8 cellular contexts compared by ENCODE assay signal in the genomic region with DNA sequence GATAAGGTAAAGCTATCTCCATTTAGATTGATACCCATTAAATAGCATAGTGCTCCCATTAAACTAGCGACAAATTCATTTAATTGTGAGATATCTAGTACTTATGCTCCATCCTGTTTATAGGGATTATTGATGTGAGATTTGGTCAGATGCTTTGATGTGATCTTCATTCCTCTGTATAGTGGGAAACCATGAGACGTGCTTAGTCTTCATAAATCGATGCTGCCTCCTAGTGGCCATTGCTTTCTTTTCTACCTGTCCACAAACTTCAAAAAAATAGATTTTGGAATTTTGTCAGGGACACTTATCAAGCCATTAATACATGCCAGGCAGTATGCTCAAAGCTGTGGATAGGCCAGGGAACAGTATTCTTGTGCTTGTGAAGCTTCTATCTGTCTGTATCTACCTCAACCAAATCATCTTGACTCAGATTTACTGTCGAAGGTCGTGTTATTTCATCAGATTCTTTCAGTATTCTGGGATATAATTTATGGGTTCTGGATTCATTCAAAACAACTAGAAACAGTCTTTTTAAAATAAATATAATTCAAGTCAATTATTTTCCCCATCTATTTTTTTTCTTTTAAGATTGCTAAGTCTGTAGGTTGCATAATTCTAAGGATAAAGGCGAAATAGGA. TPM values are rescaled to one million over a fixed set of nuclear protein-coding genes. Genes with fewer than 3 reads are reported as not detected.
DNase-seq lines count a peak whose midpoint lies in the region; ATAC-seq and TF ChIP-seq lines count a peak whose summit lies in the region.

No MANE protein-coding gene starts in this region.

- WGBS in body of pancreas, 2 donors = 46 to 48% methylated on average over 6 of the region's 6 CpGs

- no peaks in the 10 kb centered on the region for H3K9me3 ChIP-seq in HAP-1
- H3K9me3 ChIP-seq in MG63 = no peaks in the 10 kb centered on the region
- H3K9me3 ChIP-seq in body of pancreas = no peaks in the 10 kb centered on the region

- no peak overlapping the region for H3K4me3 ChIP-seq in HAP-1
- no peak overlapping the region for H3K4me3 ChIP-seq in MG63
- no peak overlapping the region for H3K4me3 ChIP-seq in body of pancreas

- H3K36me3 ChIP-seq in HAP-1 (replicated peaks) (peaks cover 14% of the 10 kb centered on the region; the same call in 1 of the 2 replicates), MG63 (peaks cover 6% of the 10 kb centered on the region; the same call in 1 of the 2 replicates), body of pancreas (replicated peaks in 1 of 2; ENCODE audit: insufficient read depth in 1 of 2, low read depth in 2 of 2) (no peaks in the 10 kb centered on the region)

- no peak overlapping the region for H3K27ac ChIP-seq in body of pancreas

- peak; percentile 35 for DNase-seq in activated CD8-positive, alpha-beta memory T cell treated with anti-CD3 and anti-CD28 coated beads, Interleukin-2, amount 50 U/mL, for 1 hour (ENCODE audit: extremely low read depth)
- no peak for DNase-seq in activated CD8-positive, alpha-beta memory T cell treated with anti-CD3 and anti-CD28 coated beads for 24 hours
- DNase-seq in HAP-1 (ENCODE audit: low spot score in 2 of 2) = peak; percentile 61 to 82
- DNase-seq in MG63 = peak; percentile 14
- peak; percentile 30 for DNase-seq in SHP77 treated with DMSO at 0.1 percent for 48 hours (lab: John Stamatoyannopoulos, UW)
- peak; percentile 72 to 84 (median 80) for DNase-seq in body of pancreas
- DNase-seq in iris pigment epithelial cell (ENCODE audit: low read depth) = peak; percentile 67
- peak; percentile 3 to 52 for DNase-seq in stimulated activated CD4-positive, alpha-beta T cell treated with anti-CD3 and anti-CD28 coated beads, Interleukin-1b, Interleukin-23, amount 100 ng/mL, for 4 hours (ENCODE audit: low read depth in 2 of 2)

- peak; percentile 29 to 74 (median 71) for TF ChIP-seq CTCF in body of pancreas (IDR thresholded peaks at IDR 0.05)

- H3K4me1 ChIP-seq in HAP-1 (no peaks in the 10 kb centered on the region), body of pancreas (peaks cover 5% of the 10 kb centered on the region)

- H3K27me3 ChIP-seq in HAP-1 (ENCODE audit: low read depth) (no peaks in the 10 kb centered on the region), MG63 (no peaks in the 10 kb centered on the region), body of pancreas (no peaks in the 10 kb centered on the region)

- TF ChIP-seq POLR2A in body of pancreas (IDR thresholded peaks at IDR 0.05) = no peak

- peak; percentile 94 for ATAC-seq in body of pancreas

- in situ Hi-C loops in HAP-1 (cut with MboI; ENCODE audit: low sequenced_read_pairs) = no loop called here

- intact Hi-C loops in body of pancreas (cut with DNase I) = no loop called here

RNA-seq across cellular contexts. Expression of a gene that starts 12.0 kb away (rescaled TPM):
- total RNA-seq in MG63 (2014; rRNA removed; shearing (Covaris generic); ENCODE audit: low replicate concordance) = 28.0 and 38.8 TPM in 2 replicates
- total RNA-seq in body of pancreas = 10 to 100 TPM; 17.9 to 23.7 TPM

RNA-seq across cellular contexts. Expression of a gene that starts 28.5 kb away (rescaled TPM):
- not detected in 2 replicates for total RNA-seq in MG63 (2014; rRNA removed; shearing (Covaris generic); ENCODE audit: low replicate concordance)
- total RNA-seq in body of pancreas = 1 to 10 TPM in 1 of 2 donors, not detected in 1; 2.6 TPM
